8 cellular contexts compared by ENCODE assay signal in genomic region chr17:5439446-5439764, GRCh38. TPM values are rescaled to one million over a fixed set of nuclear protein-coding genes. Genes with fewer than 3 reads are reported as not detected.
DNase-seq lines count a peak whose midpoint lies in the region; ATAC-seq and TF ChIP-seq lines count a peak whose summit lies in the region.

No MANE protein-coding gene starts in this region.

- intact Hi-C loops in CD14-positive monocyte (cut with micrococcal nuclease) (loop anchor here (2.0 to 10.0 kb wide), 2 partner anchors 21 to 45 kb away; partner anchors contain the start of genes DERL2 (in 1 of the 2), MIS12 (in 1 of the 2) and NUP88 (in 1 of the 2)), colonic mucosa (cut with DNase I) (no loop called here), head of caudate nucleus (cut with DNase I) (loop anchor here (2.0 kb wide), 1 partner anchor 29 kb away; the partner anchor contains the start of gene DHX33)

- H3K4me1 Mint-ChIP-seq in CD14-positive monocyte (peaks cover 27% of the 10 kb centered on the region), neural progenitor cell (peaks cover 24% of the 10 kb centered on the region)

- no peak for ATAC-seq in GM21381 (IDR thresholded peaks at IDR 0.05; ENCODE audit: unreplicated experiment)

- H3K36me3 ChIP-seq in KMS-11 (ENCODE audit: insufficient read depth) (no peaks in the 10 kb centered on the region), colonic mucosa (peaks cover 7% of the 10 kb centered on the region), neural progenitor cell (peaks cover 16% of the 10 kb centered on the region)

- H4K20me1 ChIP-seq in KMS-11 (ENCODE audit: insufficient read depth) (no peaks in the 10 kb centered on the region), neural progenitor cell (ENCODE audit: low read depth) (peaks cover 7% of the 10 kb centered on the region)

- H3K4me3 ChIP-seq in KMS-11 (IDR thresholded peaks at IDR 0.05; ENCODE audit: insufficient read depth, low read depth, low read length) = no peak overlapping the region
- peak overlapping the region; percentile 99 for H3K4me3 ChIP-seq in colonic mucosa
- peak overlapping the region; percentile 89 for H3K4me3 ChIP-seq in neural progenitor cell

- DNase-seq in CD14-positive monocyte (ENCODE audit: low spot score) (no peak), colonic mucosa (no peak), neural progenitor cell (ENCODE audit: low spot score) (no peak), NCI-H510A treated with DMSO at 0.1 percent for 48 hours (lab: John Stamatoyannopoulos, UW) (no peak), cerebellar nuclear complex (lab: John Stamatoyannopoulos, UW) (no peak), head of caudate nucleus (no peak)

- H3K27me3 Mint-ChIP-seq in CD14-positive monocyte (ENCODE audit: low read depth in 3 of 3) (peaks cover 0 to 1% (median 0%) of the 10 kb centered on the region in 3 donors), neural progenitor cell (ENCODE audit: insufficient read depth, low read depth) (peaks cover 2% of the 10 kb centered on the region)

- TF ChIP-seq CTCF in CD14-positive monocyte (IDR thresholded peaks at IDR 0.05) (peak; percentile 69), KMS-11 (conservative IDR thresholded peaks at IDR 0.05; ENCODE audit: low read depth, low read length) (no peak), colonic mucosa (IDR thresholded peaks at IDR 0.05) (peak; percentile 40), neural progenitor cell (IDR thresholded peaks at IDR 0.05) (peak; percentile 27)

- H3K27ac ChIP-seq in KMS-11 (peak overlapping the region; percentile 38; the same call in 1 of the 2 replicates), colonic mucosa (peak overlapping the region; percentile 80), neural progenitor cell (no peak overlapping the region)

- H3K4me3 Mint-ChIP-seq in CD14-positive monocyte = peak overlapping the region; percentile 74 to 84
- H3K4me3 Mint-ChIP-seq in neural progenitor cell = peak overlapping the region; percentile 85

- H3K27ac Mint-ChIP-seq in CD14-positive monocyte (peak overlapping the region; percentile 62 to 92 (median 85)), neural progenitor cell (peak overlapping the region; percentile 44)

- H3K4me1 ChIP-seq in KMS-11 (ENCODE audit: low read depth, poor library complexity, severe bottlenecking) = no peaks in the 10 kb centered on the region
- H3K4me1 ChIP-seq in colonic mucosa = peaks cover 3% of the 10 kb centered on the region
- peaks cover 5% of the 10 kb centered on the region for H3K4me1 ChIP-seq in neural progenitor cell

- peaks cover 39 to 47% of the 10 kb centered on the region in 2 donors for H3K36me3 Mint-ChIP-seq in CD14-positive monocyte
- H3K36me3 Mint-ChIP-seq in neural progenitor cell = peaks cover 26% of the 10 kb centered on the region

- H3K27me3 ChIP-seq in KMS-11 (ENCODE audit: insufficient read depth, low read depth) (no peaks in the 10 kb centered on the region), colonic mucosa (no peaks in the 10 kb centered on the region), neural progenitor cell (no peaks in the 10 kb centered on the region)

- H3K9me3 ChIP-seq in colonic mucosa (no peaks in the 10 kb centered on the region), neural progenitor cell (ENCODE audit: low read depth) (no peaks in the 10 kb centered on the region)

- H3K9ac ChIP-seq in KMS-11 (no peak overlapping the region), colonic mucosa (ENCODE audit: low read depth in 2 of 2, low read length in 2 of 2) (peak overlapping the region; percentile 65 to 86), neural progenitor cell (no peak overlapping the region)

- peaks cover 32% of the 10 kb centered on the region for H3F3A ChIP-seq in neural progenitor cell (ENCODE audit: low read depth)

- H3K9me3 Mint-ChIP-seq in CD14-positive monocyte (no peaks in the 10 kb centered on the region), neural progenitor cell (no peaks in the 10 kb centered on the region)

- H2AFZ ChIP-seq in KMS-11 (ENCODE audit: low read depth) = no peak overlapping the region
- H2AFZ ChIP-seq in neural progenitor cell (replicated peaks) = peak overlapping the region; percentile 43

- H3K79me2 ChIP-seq in KMS-11 (ENCODE audit: insufficient read depth, low read depth) (peaks cover 24% of the 10 kb centered on the region; the same call in 1 of the 2 replicates), neural progenitor cell (ENCODE audit: low read depth) (peaks cover 42% of the 10 kb centered on the region)

- H3K4me2 ChIP-seq in KMS-11 (no peak overlapping the region), neural progenitor cell (peak overlapping the region; percentile 62)

RNA-seq across cellular contexts. Expression of gene C1QBP, which starts 0.5 kb away (rescaled TPM):
- 100 to 1,000 TPM; 122 to 169 TPM for polyA plus RNA-seq in CD14-positive monocyte
- total RNA-seq in colonic mucosa (100 to 1,000 TPM; 126 to 349 TPM), neural progenitor cell (ENCODE audit: low replicate concordance) (204 and 254 TPM in 2 replicates)

RNA-seq across cellular contexts. Expression of gene RPAIN, which starts 19.4 kb away (rescaled TPM):
- 10 to 100 TPM; 18.9 to 20.5 TPM for polyA plus RNA-seq in CD14-positive monocyte
- total RNA-seq in colonic mucosa (10 to 100 TPM; 25.4 to 30.7 TPM), neural progenitor cell (ENCODE audit: low replicate concordance) (116 and 121 TPM in 2 replicates)

RNA-seq across cellular contexts. Expression of gene NUP88, which starts 19.9 kb away (rescaled TPM):
- 10 to 100 TPM; 36.1 to 45.7 TPM for polyA plus RNA-seq in CD14-positive monocyte
- total RNA-seq in colonic mucosa = 10 to 100 TPM; 66.5 to 77.6 TPM
- 117 and 135 TPM in 2 replicates for total RNA-seq in neural progenitor cell (ENCODE audit: low replicate concordance)

RNA-seq across cellular contexts. Expression of gene DHX33, which starts 29.4 kb away (rescaled TPM):
- polyA plus RNA-seq in CD14-positive monocyte = under 1 TPM; 0.72 to 0.96 TPM
- total RNA-seq in colonic mucosa (10 to 100 TPM in 1 of 2 donors, 1 to 10 TPM in 1; 8.3 to 14.3 TPM), neural progenitor cell (ENCODE audit: low replicate concordance) (15.0 and 19.0 TPM in 2 replicates)

RNA-seq across cellular contexts. Expression of gene DERL2, which starts 46.6 kb away (rescaled TPM):
- polyA plus RNA-seq in CD14-positive monocyte = 10 to 100 TPM; 81.6 to 84.9 TPM
- total RNA-seq in colonic mucosa (10 to 100 TPM; 63.1 to 63.7 TPM), neural progenitor cell (ENCODE audit: low replicate concordance) (40.9 and 47.8 TPM in 2 replicates)

Comparison
In these comparisons a context has a peak if more than half of its experiments do, and no peak if none do; other contexts are left out.
1. H3K9ac ChIP-seq: peak in colonic mucosa (2 of 2); none in KMS-11 (single experiment) and neural progenitor cell (single experiment).